17 cellular contexts compared by ENCODE assay signal in genomic region chr3:14524920-14525660, GRCh38. TPM values are rescaled to one million over a fixed set of nuclear protein-coding genes. Genes with fewer than 3 reads are reported as not detected.
DNase-seq lines count a peak whose midpoint lies in the region; ATAC-seq, FAIRE-seq and TF ChIP-seq lines count a peak whose summit lies in the region.
"Had no signal": no experiment of that assay in that cellular context is flagged by ENCODE, and none has a peak within 500 bp of the region (broad histone marks: within the 10 kb centered on the region; RNA-seq: fewer than 3 reads in every experiment).

No MANE protein-coding gene starts in this region.

- intact Hi-C loops in esophagus muscularis mucosa (cut with DNase I) (no loop called here), spleen (cut with DNase I; ENCODE audit: low total_unique reads) (no loop called here), prostate gland (cut with DNase I) (no loop called here)

- 77% methylated on average over 8 of the region's 9 CpGs for whole genome bisulfite sequencing in esophagus muscularis mucosa
- WGBS in mesenchymal stem cell: 85% methylated on average over 9 of the region's 9 CpGs
- 81 to 89% (median 88%) methylated on average over 9 of the region's 9 CpGs for WGBS in spleen, 5 donors
- 86% methylated on average over 9 of the region's 9 CpGs for WGBS in prostate gland

- peak overlapping the region; percentile 71 for H2BK15ac ChIP-seq in mesenchymal stem cell (ENCODE audit: low read depth, poor library complexity, severe bottlenecking)

- no peaks in the 10 kb centered on the region for H3K9me3 ChIP-seq in astrocyte (ENCODE audit: insufficient read depth, low read depth, low read length)
- H3K9me3 ChIP-seq in esophagus muscularis mucosa: no peaks in the 10 kb centered on the region
- H3K9me3 ChIP-seq in mesenchymal stem cell (ENCODE audit: control insufficient read depth, low read length): no peaks in the 10 kb centered on the region
- no peaks in the 10 kb centered on the region for H3K9me3 ChIP-seq in spleen
- H3K9me3 ChIP-seq in prostate gland: no peaks in the 10 kb centered on the region
- H3K9me3 ChIP-seq: BE2C had no signal

- H3K14ac ChIP-seq in mesenchymal stem cell (ENCODE audit: low read length in 2 of 2): no peak overlapping the region

- H2AFZ ChIP-seq in astrocyte (ENCODE audit: low read depth, low read length) (no peak overlapping the region), mesenchymal stem cell (ENCODE audit: low read depth, low read length) (no peak overlapping the region)

- no peaks in the 10 kb centered on the region for H4K20me1 ChIP-seq in astrocyte (ENCODE audit: insufficient read depth, low read length)

- no peak overlapping the region for H3K4me3 ChIP-seq in astrocyte (ENCODE audit: insufficient read depth, low read depth, low read length)
- H3K4me3 ChIP-seq in esophagus muscularis mucosa: peak overlapping the region in 3 of 4 donors; percentile 19 to 27 (median 27)
- peak overlapping the region in 1 of 2 experiments; percentile 58 for H3K4me3 ChIP-seq in mesenchymal stem cell (ENCODE audit: insufficient read depth in 1 of 2, low read depth in 1 of 2, low read length in 2 of 2)
- peak overlapping the region in 1 of 8 donors; percentile 13 for H3K4me3 ChIP-seq in spleen
- peak overlapping the region in 1 of 2 donors; percentile 6 for H3K4me3 ChIP-seq in prostate gland

- H2AK5ac ChIP-seq in mesenchymal stem cell (ENCODE audit: low read length, severe bottlenecking): no peak overlapping the region

- H3K4me1 Mint-ChIP-seq in astrocyte (ENCODE audit: low read depth, unreplicated experiment): peaks cover 14% of the 10 kb centered on the region
- peaks cover 10% of the 10 kb centered on the region for H3K4me1 Mint-ChIP-seq in stimulated activated effector memory CD8-positive, alpha-beta T cell treated with anti-CD3 and anti-CD28 coated beads, Interleukin-12 subunit alpha, Interleukin-12 subunit beta, amount 100 ng/mL, for 72 hours
- H3K4me1 Mint-ChIP-seq: immature natural killer cell, T-cell had no signal

- H3K79me1 ChIP-seq in mesenchymal stem cell (replicated peaks; ENCODE audit: low read length, poor library complexity, severe bottlenecking): no peaks in the 10 kb centered on the region

- no peak for TF ChIP-seq CTCF in astrocyte (IDR thresholded peaks at IDR 0.05; ENCODE audit: insufficient read depth, low read depth, low read length)
- no peak for TF ChIP-seq CTCF in esophagus muscularis mucosa (IDR thresholded peaks at IDR 0.05)
- no peak for TF ChIP-seq CTCF in spleen (IDR thresholded peaks at IDR 0.05 in 8 of 11, conservative IDR thresholded peaks at IDR 0.05 in 3 of 11)
- TF ChIP-seq CTCF in prostate gland (IDR thresholded peaks at IDR 0.05): no peak

- no peak for ATAC-seq in stimulated activated effector memory CD8-positive, alpha-beta T cell treated with anti-CD3 and anti-CD28 coated beads, Interleukin-12 subunit alpha, Interleukin-12 subunit beta, amount 100 ng/mL, for 72 hours
- ATAC-seq: T-cell had no signal

- no peak overlapping the region for H4K91ac ChIP-seq in mesenchymal stem cell (ENCODE audit: low read length)

- peak overlapping the region; percentile 30 for H3K27ac Mint-ChIP-seq in astrocyte (ENCODE audit: unreplicated experiment)
- H3K27ac Mint-ChIP-seq in stimulated activated effector memory CD8-positive, alpha-beta T cell treated with anti-CD3 and anti-CD28 coated beads, Interleukin-12 subunit alpha, Interleukin-12 subunit beta, amount 100 ng/mL, for 72 hours: no peak overlapping the region
- H3K27ac Mint-ChIP-seq: immature natural killer cell, T-cell had no signal

- H3K27me3 Mint-ChIP-seq in astrocyte (ENCODE audit: low read depth, unreplicated experiment): peaks cover 16% of the 10 kb centered on the region

- peaks cover 2% of the 10 kb centered on the region for H3K36me3 Mint-ChIP-seq in astrocyte (ENCODE audit: low read depth, unreplicated experiment)
- H3K36me3 Mint-ChIP-seq in stimulated activated effector memory CD8-positive, alpha-beta T cell treated with anti-CD3 and anti-CD28 coated beads, Interleukin-12 subunit alpha, Interleukin-12 subunit beta, amount 100 ng/mL, for 72 hours: no peaks in the 10 kb centered on the region
- H3K36me3 Mint-ChIP-seq: immature natural killer cell, T-cell had no signal

- DNase-seq in astrocyte (ENCODE audit: low read depth) (no peak), esophagus muscularis mucosa (ENCODE audit: extremely low spot score) (no peak), mesenchymal stem cell (no peak), spleen (peak; percentile 49), prostate gland (ENCODE audit: low spot score) (no peak), SHP77 (lab: John Stamatoyannopoulos, UW) (no peak), frontal cortex (ENCODE audit: low spot score in 2 of 2) (no peak)
- no peak for DNase-seq in stimulated activated effector memory CD8-positive, alpha-beta T cell treated with anti-CD3 and anti-CD28 coated beads, Interleukin-12 subunit alpha, Interleukin-12 subunit beta, amount 100 ng/mL, for 72 hours (ENCODE audit: low spot score in 2 of 2)
- DNase-seq: activated CD8-positive, alpha-beta memory T cell treated with anti-CD3 and anti-CD28 coated beads for 24 hours; amygdala; BE2C; immature natural killer cell; NCI-H1417; NCI-H2227 treated with DMSO at 0.1 percent for 48 hours; T-cell had no signal

- H3K79me2 ChIP-seq in astrocyte (ENCODE audit: insufficient read depth, low read length): no peaks in the 10 kb centered on the region

- no peaks in the 10 kb centered on the region for H3K4me1 ChIP-seq in astrocyte (ENCODE audit: insufficient read depth, low read length)
- peaks cover 32 to 46% (median 39%) of the 10 kb centered on the region in 4 donors for H3K4me1 ChIP-seq in esophagus muscularis mucosa
- peaks cover 12% of the 10 kb centered on the region for H3K4me1 ChIP-seq in mesenchymal stem cell (ENCODE audit: control insufficient read depth, insufficient read depth, low read depth, low read length)
- peaks cover 0 to 24% (median 0%) of the 10 kb centered on the region in 6 donors for H3K4me1 ChIP-seq in spleen
- H3K4me1 ChIP-seq in prostate gland (replicated peaks): no peaks in the 10 kb centered on the region
- H3K4me1 ChIP-seq: BE2C had no signal

- no peak for TF ChIP-seq EP300 in esophagus muscularis mucosa (IDR thresholded peaks at IDR 0.05)

- H3K27me3 ChIP-seq in astrocyte (ENCODE audit: insufficient read depth, low read length): peaks cover 18% of the 10 kb centered on the region
- peaks cover 0 to 2% (median 0%) of the 10 kb centered on the region in 4 donors for H3K27me3 ChIP-seq in esophagus muscularis mucosa
- peaks cover 9 to 34% of the 10 kb centered on the region in 2 experiments for H3K27me3 ChIP-seq in mesenchymal stem cell (ENCODE audit: control insufficient read depth in 1 of 2, insufficient read depth in 1 of 2, low read length in 2 of 2)
- peaks cover 0 to 7% (median 0%) of the 10 kb centered on the region in 7 donors for H3K27me3 ChIP-seq in spleen (replicated peaks in 1 of 7)
- no peaks in the 10 kb centered on the region for H3K27me3 ChIP-seq in prostate gland (replicated peaks; ENCODE audit: insufficient read depth)
- H3K27me3 ChIP-seq: BE2C had no signal

- FAIRE-seq in astrocyte (lab: Jason Lieb, UNC) (no peak), frontal cortex (lab: Jason Lieb, UNC) (no peak)

- H2BK12ac ChIP-seq in mesenchymal stem cell (ENCODE audit: low read length in 2 of 2): no peak overlapping the region

- H3K18ac ChIP-seq in mesenchymal stem cell (ENCODE audit: low read depth in 1 of 2, low read length in 2 of 2): no peak overlapping the region

- H3K36me3 ChIP-seq in astrocyte (ENCODE audit: insufficient read depth, low read length): no peaks in the 10 kb centered on the region
- H3K36me3 ChIP-seq in esophagus muscularis mucosa: no peaks in the 10 kb centered on the region
- no peaks in the 10 kb centered on the region for H3K36me3 ChIP-seq in mesenchymal stem cell (ENCODE audit: control insufficient read depth in 1 of 2, insufficient read depth in 2 of 2, low read depth in 1 of 2, low read length in 2 of 2)
- H3K36me3 ChIP-seq in spleen: peaks cover 0 to 2% (median 0%) of the 10 kb centered on the region in 6 donors
- no peaks in the 10 kb centered on the region for H3K36me3 ChIP-seq in prostate gland
- H3K36me3 ChIP-seq: BE2C had no signal

- no peak overlapping the region for H3K23ac ChIP-seq in mesenchymal stem cell (ENCODE audit: low read length in 2 of 2)

- no peak for TF ChIP-seq POLR2A in esophagus muscularis mucosa (IDR thresholded peaks at IDR 0.05; ENCODE audit: low read depth)
- no peak for TF ChIP-seq POLR2A in spleen (IDR thresholded peaks at IDR 0.05)
- TF ChIP-seq POLR2A in prostate gland (IDR thresholded peaks at IDR 0.05): no peak

- H2BK5ac ChIP-seq in mesenchymal stem cell (ENCODE audit: low read depth, low read length, poor library complexity, severe bottlenecking): no peak overlapping the region

- H2BK120ac ChIP-seq in mesenchymal stem cell (ENCODE audit: low read depth, low read length): no peak overlapping the region

- H4K8ac ChIP-seq in mesenchymal stem cell (ENCODE audit: low read length): peak overlapping the region; percentile 83

- no peak overlapping the region for H3K9ac ChIP-seq in astrocyte (ENCODE audit: low read length)
- H3K9ac ChIP-seq in mesenchymal stem cell (ENCODE audit: low read length): peak overlapping the region; percentile 87

- H3K27ac ChIP-seq in astrocyte (ENCODE audit: low read depth, low read length) (no peak overlapping the region), esophagus muscularis mucosa (replicated peaks in 1 of 4) (peak overlapping the region; percentile 50 to 64 (median 60)), mesenchymal stem cell (ENCODE audit: low read length, poor library complexity, severe bottlenecking) (no peak overlapping the region), spleen (peak overlapping the region in 5 of 8 donors; percentile 36 to 61 (median 57)), prostate gland (peak overlapping the region in 1 of 2 donors; percentile 45)

- no peak overlapping the region for H3K4me3 Mint-ChIP-seq in astrocyte (ENCODE audit: unreplicated experiment)
- H3K4me3 Mint-ChIP-seq in stimulated activated effector memory CD8-positive, alpha-beta T cell treated with anti-CD3 and anti-CD28 coated beads, Interleukin-12 subunit alpha, Interleukin-12 subunit beta, amount 100 ng/mL, for 72 hours: no peak overlapping the region
- H3K4me3 Mint-ChIP-seq: immature natural killer cell, T-cell had no signal

- peak overlapping the region in 1 of 2 experiments; percentile 57 for H3K4ac ChIP-seq in mesenchymal stem cell (ENCODE audit: low read depth in 1 of 2, low read length in 2 of 2)

- H3K4me2 ChIP-seq in astrocyte (ENCODE audit: low read length) (no peak overlapping the region), mesenchymal stem cell (ENCODE audit: low read length, poor library complexity, severe bottlenecking) (no peak overlapping the region)

- H3K9me3 Mint-ChIP-seq in astrocyte (ENCODE audit: unreplicated experiment): peaks cover 2% of the 10 kb centered on the region
- no peaks in the 10 kb centered on the region for H3K9me3 Mint-ChIP-seq in stimulated activated effector memory CD8-positive, alpha-beta T cell treated with anti-CD3 and anti-CD28 coated beads, Interleukin-12 subunit alpha, Interleukin-12 subunit beta, amount 100 ng/mL, for 72 hours
- H3K9me3 Mint-ChIP-seq: T-cell had no signal

RNA-seq across cellular contexts. Expression of gene GRIP2, which starts 15.1 kb away (rescaled TPM):
- total RNA-seq in astrocyte (3.1 and 3.3 TPM in 2 replicates), esophagus muscularis mucosa (under 1 TPM; 0.45 to 0.92 (median 0.66) TPM), spleen (1 to 10 TPM in 6 of 7 donors, under 1 TPM in 1; 0.60 to 3.7 (median 1.2) TPM), prostate gland (under 1 TPM; 0.27 to 0.62 TPM), frontal cortex (8.2 TPM)
- 1.2 TPM for polyA plus RNA-seq in mesenchymal stem cell (2013, experiment 1 of 2)
- polyA plus RNA-seq in mesenchymal stem cell (2013, experiment 2 of 2): 1.1 TPM
- polyA plus RNA-seq in spleen: 1 to 10 TPM in 1 of 3 donors, under 1 TPM in 2; 0.15 to 2.5 (median 0.52) TPM
- total RNA-seq: Calu3, HT1080 had no signal
- polyA plus RNA-seq: immature natural killer cell had no signal

Comparison
In these comparisons a context has a peak if more than half of its experiments do, and no peak if none do; other contexts are left out.
1. H3K27ac ChIP-seq: peak in esophagus muscularis mucosa (4 of 4) and spleen (5 of 8); none in astrocyte (single experiment) and mesenchymal stem cell (single experiment).